Comparison of ENCODE assay signal across 22 cellular contexts in genomic region chr13:48944221-48944620, GRCh38. TPM values are rescaled to one million over a fixed set of nuclear protein-coding genes. Genes with fewer than 3 reads are reported as not detected.
DNase-seq lines count a peak whose midpoint lies in the region; ATAC-seq, FAIRE-seq and TF ChIP-seq lines count a peak whose summit lies in the region.
"Had no signal": no experiment of that assay in that cellular context is flagged by ENCODE, and none has a peak within 500 bp of the region (broad histone marks: within the 10 kb centered on the region; RNA-seq: fewer than 3 reads in every experiment).

No MANE protein-coding gene starts in this region.

- no peak overlapping the region for H3K9ac ChIP-seq in adipocyte (ENCODE audit: low read length)
- H3K9ac ChIP-seq in neural progenitor cell = no peak overlapping the region

- FAIRE-seq in A204.1 (lab: Jason Lieb, UNC) (peak; percentile 97), HTR-8/SVneo (lab: Jason Lieb, UNC) (no peak)
- FAIRE-seq: GM12891, H54 had no signal

- no peaks in the 10 kb centered on the region for H3F3A ChIP-seq in neural progenitor cell (ENCODE audit: low read depth)

- DNase-seq in adipocyte (ENCODE audit: low read depth) (peak; percentile 18), fibroblast of peridontal ligament (ENCODE audit: extremely low read depth) (peak; percentile 34), neural progenitor cell (ENCODE audit: low spot score) (no peak), glomerular visceral epithelial cell (ENCODE audit: extremely low spot score) (no peak), HTR-8/SVneo (ENCODE audit: insufficient read length, low spot score) (no peak)
- no peak for DNase-seq in effector memory CD8-positive, alpha-beta T cell
- DNase-seq: Calu3, DMS79 treated with DMSO at 0.1 percent for 48 hours, GF-D8, Kasumi-1, NCI-H1105, NCI-H1436 treated with DMSO at 0.1 percent for 48 hours, NCI-H187 treated with DMSO at 0.1 percent for 48 hours, NCI-H446, NCI-H524 treated with DMSO at 0.1 percent for 48 hours, NCI-H774, PC-3 had no signal

- no peaks in the 10 kb centered on the region for H3K9me3 ChIP-seq in adipocyte (ENCODE audit: control insufficient read depth, low read length)
- H3K9me3 ChIP-seq in neural progenitor cell (ENCODE audit: low read depth) = no peaks in the 10 kb centered on the region

- no peaks in the 10 kb centered on the region for H3K79me2 ChIP-seq in neural progenitor cell (ENCODE audit: low read depth)

- no peak overlapping the region for H3K27ac ChIP-seq in neural progenitor cell
- H3K27ac ChIP-seq: 22Rv1 had no signal

- ATAC-seq in effector memory CD8-positive, alpha-beta T cell (replicated peaks) = no peak
- ATAC-seq: K562, PC-3 had no signal

- H2AFZ ChIP-seq in neural progenitor cell (replicated peaks) = peak overlapping the region; percentile 48

- H3K9me3 Mint-ChIP-seq in neural progenitor cell = no peaks in the 10 kb centered on the region
- no peaks in the 10 kb centered on the region for H3K9me3 Mint-ChIP-seq in effector memory CD8-positive, alpha-beta T cell

- H3K4me3 ChIP-seq in adipocyte (ENCODE audit: low read length) (no peak overlapping the region), neural progenitor cell (no peak overlapping the region)
- H3K4me3 ChIP-seq: K562 had no signal

- H3K27me3 ChIP-seq in adipocyte (replicated peaks; ENCODE audit: control insufficient read depth, insufficient read depth, low read length) (no peaks in the 10 kb centered on the region), neural progenitor cell (no peaks in the 10 kb centered on the region)

- no peak overlapping the region for H3K4me3 Mint-ChIP-seq in neural progenitor cell
- no peak overlapping the region for H3K4me3 Mint-ChIP-seq in effector memory CD8-positive, alpha-beta T cell

- no peaks in the 10 kb centered on the region for H4K20me1 ChIP-seq in neural progenitor cell (ENCODE audit: low read depth)

- no peaks in the 10 kb centered on the region for H3K27me3 Mint-ChIP-seq in neural progenitor cell (ENCODE audit: insufficient read depth, low read depth)
- H3K27me3 Mint-ChIP-seq in effector memory CD8-positive, alpha-beta T cell = peaks cover 7 to 14% of the 10 kb centered on the region in 2 donors

- TF ChIP-seq CTCF in neural progenitor cell (IDR thresholded peaks at IDR 0.05) = no peak

- no peak overlapping the region for H3K4me2 ChIP-seq in neural progenitor cell

- H3K4me1 ChIP-seq in adipocyte (ENCODE audit: control insufficient read depth, insufficient read depth, low read length) (peaks cover 2% of the 10 kb centered on the region), neural progenitor cell (peaks cover 10% of the 10 kb centered on the region)

- H3K36me3 ChIP-seq in adipocyte (ENCODE audit: control insufficient read depth, insufficient read depth, low read length, severe bottlenecking) (no peaks in the 10 kb centered on the region), neural progenitor cell (no peaks in the 10 kb centered on the region)

- no peaks in the 10 kb centered on the region for H3K4me1 Mint-ChIP-seq in neural progenitor cell
- no peaks in the 10 kb centered on the region for H3K4me1 Mint-ChIP-seq in effector memory CD8-positive, alpha-beta T cell (ENCODE audit: low read depth in 2 of 2)

- H3K27ac Mint-ChIP-seq in neural progenitor cell = no peak overlapping the region
- no peak overlapping the region for H3K27ac Mint-ChIP-seq in effector memory CD8-positive, alpha-beta T cell

- H3K36me3 Mint-ChIP-seq in neural progenitor cell = no peaks in the 10 kb centered on the region
- H3K36me3 Mint-ChIP-seq in effector memory CD8-positive, alpha-beta T cell (ENCODE audit: insufficient read depth) = no peaks in the 10 kb centered on the region

RNA-seq across cellular contexts. Expression of gene FNDC3A, which starts 31.5 kb away (rescaled TPM):
- total RNA-seq in neural progenitor cell (ENCODE audit: low replicate concordance) = 53.2 and 69.3 TPM in 2 replicates

Comparison
In these comparisons a context has a peak if more than half of its experiments do, and no peak if none do; other contexts are left out.
1. DNase-seq: peak in adipocyte (single experiment) and fibroblast of peridontal ligament (single experiment); none in neural progenitor cell (single experiment), effector memory CD8-positive, alpha-beta T cell (0 of 3), glomerular visceral epithelial cell (single experiment) and HTR-8/SVneo (single experiment).